In genomic region chr5:1867815-1868143, GRCh38 we compare ENCODE assay signal across 16 cellular contexts. TPM values are rescaled to one million over a fixed set of nuclear protein-coding genes. Genes with fewer than 3 reads are reported as not detected.
DNase-seq lines count a peak whose midpoint lies in the region; ATAC-seq and TF ChIP-seq lines count a peak whose summit lies in the region.
"Had no signal": no experiment of that assay in that cellular context is flagged by ENCODE, and none has a peak within 500 bp of the region (broad histone marks: within the 10 kb centered on the region; RNA-seq: fewer than 3 reads in every experiment).

No MANE protein-coding gene starts in this region.

- H3K18ac ChIP-seq in neuronal stem cell (ENCODE audit: low read length), result peak overlapping the region; percentile 80

- H4K20me1 ChIP-seq in GM23338 (replicated peaks; ENCODE audit: insufficient read depth), result no peaks in the 10 kb centered on the region

- no peak overlapping the region for H3K27ac Mint-ChIP-seq in GM23338
- no peak overlapping the region for H3K27ac Mint-ChIP-seq in activated CD8-positive, alpha-beta memory T cell treated with anti-CD3 and anti-CD28 coated beads, Interleukin-2, amount 10 ng/mL, durations not matched to agents 7 days and 5 days
- H3K27ac Mint-ChIP-seq in natural killer cell, result no peak overlapping the region
- H3K27ac Mint-ChIP-seq: CD4-positive, alpha-beta memory T cell; H9 had no signal

- H4K8ac ChIP-seq in neuronal stem cell (ENCODE audit: low read depth, low read length), result no peak overlapping the region

- H3K4me1 ChIP-seq in GM23338 (ENCODE audit: insufficient read depth), result no peaks in the 10 kb centered on the region
- peaks cover 6 to 10% of the 10 kb centered on the region in 2 donors for H3K4me1 ChIP-seq in neuronal stem cell (ENCODE audit: control insufficient read depth in 2 of 2, insufficient read depth in 1 of 2, low read depth in 1 of 2, low read length in 2 of 2)

- H2AFZ ChIP-seq in GM23338, result 0 out of 2 replicates have a peak overlapping the region, but pooled peaks have one; percentile 23
- no peak overlapping the region for H2AFZ ChIP-seq in neuronal stem cell (ENCODE audit: low read length)

- CTCF ChIA-PET in activated CD8-positive, alpha-beta memory T cell treated with anti-CD3 and anti-CD28 coated beads, Interleukin-2, amount 10 ng/mL, durations not matched to agents 7 days and 5 days (lab: Charles Lee), result no interaction called here

- no peak overlapping the region for H4K91ac ChIP-seq in neuronal stem cell (ENCODE audit: low read depth, low read length, poor library complexity)

- H3K36me3 Mint-ChIP-seq in GM23338 (ENCODE audit: low read depth) (no peaks in the 10 kb centered on the region; the same call in 2 of the 3 replicates), natural killer cell (no peaks in the 10 kb centered on the region)
- H3K36me3 Mint-ChIP-seq in activated CD8-positive, alpha-beta memory T cell treated with anti-CD3 and anti-CD28 coated beads, Interleukin-2, amount 10 ng/mL, durations not matched to agents 7 days and 5 days, result no peaks in the 10 kb centered on the region
- H3K36me3 Mint-ChIP-seq: CD4-positive, alpha-beta memory T cell had no signal

- peak overlapping the region; percentile 20 for H3K23ac ChIP-seq in neuronal stem cell (ENCODE audit: low read depth, low read length, poor library complexity)

- no peak overlapping the region for H2BK5ac ChIP-seq in neuronal stem cell (ENCODE audit: low read length)

- H2BK120ac ChIP-seq in neuronal stem cell (ENCODE audit: low read depth, low read length), result no peak overlapping the region

- ATAC-seq in GM23338, result peak; percentile 49
- no peak for ATAC-seq in activated CD8-positive, alpha-beta memory T cell treated with anti-CD3 and anti-CD28 coated beads, Interleukin-2, amount 10 ng/mL, durations not matched to agents 7 days and 5 days
- ATAC-seq in natural killer cell, result no peak
- ATAC-seq: HCT116 had no signal

- H3K4me1 Mint-ChIP-seq in GM23338 (peaks cover 23% of the 10 kb centered on the region), natural killer cell (no peaks in the 10 kb centered on the region)
- no peaks in the 10 kb centered on the region for H3K4me1 Mint-ChIP-seq in activated CD8-positive, alpha-beta memory T cell treated with anti-CD3 and anti-CD28 coated beads, Interleukin-2, amount 10 ng/mL, durations not matched to agents 7 days and 5 days

- H3K9me3 Mint-ChIP-seq in GM23338 (peaks cover 2% of the 10 kb centered on the region; the same call in 1 of the 3 replicates), natural killer cell (no peaks in the 10 kb centered on the region)
- H3K9me3 Mint-ChIP-seq in activated CD8-positive, alpha-beta memory T cell treated with anti-CD3 and anti-CD28 coated beads, Interleukin-2, amount 10 ng/mL, durations not matched to agents 7 days and 5 days (ENCODE audit: low read depth), result no peaks in the 10 kb centered on the region
- H3K9me3 Mint-ChIP-seq: CD4-positive, alpha-beta memory T cell; H9 had no signal

- TF ChIP-seq CTCF in GM23338 (conservative IDR thresholded peaks at IDR 0.05; ENCODE audit: low read depth in 2 of 2) (no peak), VCaP (conservative IDR thresholded peaks at IDR 0.05) (no peak), natural killer cell (IDR thresholded peaks at IDR 0.05) (no peak)

- DNase-seq in GM23338 (ENCODE audit: low spot score) (no peak), neuronal stem cell (ENCODE audit: low spot score) (no peak), NCI-H2081 (lab: John Stamatoyannopoulos, UW) (no peak), natural killer cell (no peak)
- no peak for DNase-seq in activated CD8-positive, alpha-beta memory T cell treated with anti-CD3 and anti-CD28 coated beads, Interleukin-2, amount 10 ng/mL, durations not matched to agents 7 days and 5 days
- DNase-seq: C1 segment of cervical spinal cord; Calu3; CD4-positive, alpha-beta memory T cell; COR-L47; H9 had no signal

- no peak overlapping the region for H3K4ac ChIP-seq in neuronal stem cell (ENCODE audit: low read length)

- H3F3A ChIP-seq in GM23338 (replicated peaks; ENCODE audit: low read depth), result peaks cover 5% of the 10 kb centered on the region; the same call in 1 of the 2 replicates

- H3K36me3 ChIP-seq in GM23338 (ENCODE audit: insufficient read depth) (no peaks in the 10 kb centered on the region), neuronal stem cell (replicated peaks in 1 of 2; ENCODE audit: control insufficient read depth in 2 of 2, insufficient read depth in 2 of 2, low read length in 2 of 2) (peaks cover 0 to 2% of the 10 kb centered on the region in 2 donors)

- peaks cover 0 to 3% of the 10 kb centered on the region in 2 donors for H3K9me3 ChIP-seq in neuronal stem cell (replicated peaks in 1 of 2; ENCODE audit: control insufficient read depth in 2 of 2, insufficient read depth in 1 of 2, low read depth in 1 of 2, low read length in 2 of 2)

- H3K27me3 Mint-ChIP-seq in GM23338 (ENCODE audit: insufficient read depth, low read depth, poor library complexity) (peaks cover 29% of the 10 kb centered on the region), natural killer cell (ENCODE audit: low read depth in 2 of 2) (peaks cover 4 to 9% of the 10 kb centered on the region in 2 donors)
- H3K27me3 Mint-ChIP-seq in activated CD8-positive, alpha-beta memory T cell treated with anti-CD3 and anti-CD28 coated beads, Interleukin-2, amount 10 ng/mL, durations not matched to agents 7 days and 5 days, result peaks cover 19% of the 10 kb centered on the region

- H3K27me3 ChIP-seq in GM23338 (ENCODE audit: insufficient read depth) (peaks cover 3% of the 10 kb centered on the region), neuronal stem cell (ENCODE audit: control insufficient read depth in 3 of 3, insufficient read depth in 3 of 3, low read depth in 1 of 3, low read length in 3 of 3) (peaks cover 2 to 66% (median 44%) of the 10 kb centered on the region in 3 experiments)

- peak overlapping the region; percentile 84 for H2BK12ac ChIP-seq in neuronal stem cell (ENCODE audit: low read length)

- H3K4me3 ChIP-seq in GM23338, result no peak overlapping the region
- no peak overlapping the region for H3K4me3 ChIP-seq in neuronal stem cell (ENCODE audit: low read length in 2 of 2)

- peak overlapping the region; percentile 98 for H2BK15ac ChIP-seq in neuronal stem cell (ENCODE audit: low read length)

- H3K9me2 ChIP-seq in GM23338 (ENCODE audit: insufficient read depth), result no peaks in the 10 kb centered on the region

- intact Hi-C loops in natural killer cell (cut with micrococcal nuclease), result no loop called here

- no peaks in the 10 kb centered on the region for H3K79me2 ChIP-seq in GM23338 (replicated peaks; ENCODE audit: insufficient read depth)

- peak overlapping the region; percentile 52 for H2AK5ac ChIP-seq in neuronal stem cell (ENCODE audit: low read depth, low read length)

- no peak overlapping the region for H3K4me2 ChIP-seq in GM23338
- no peak overlapping the region for H3K4me2 ChIP-seq in neuronal stem cell (ENCODE audit: insufficient read depth, low read length, poor library complexity, severe bottlenecking)

- H3K27ac ChIP-seq in GM23338 (ENCODE audit: low read depth) (no peak overlapping the region), VCaP (peak overlapping the region; percentile 28), neuronal stem cell (replicated peaks; ENCODE audit: low read length) (no peak overlapping the region)

- peaks cover 6% of the 10 kb centered on the region for H3K79me1 ChIP-seq in neuronal stem cell (ENCODE audit: low read depth, low read length)

- no CpG with 5 or more reads among the region's 20 CpGs for WGBS in neuronal stem cell (ENCODE audit: extremely low coverage in 2 of 2, insufficient read length in 2 of 2, insufficient replicate concordance in 1 of 2), 2 donors

- peak overlapping the region; percentile 44 for H3K9ac ChIP-seq in neuronal stem cell (ENCODE audit: low read depth, low read length, poor library complexity)

- peak overlapping the region; percentile 56 for H3K14ac ChIP-seq in neuronal stem cell (ENCODE audit: low read length)

- 0 out of 3 replicates have a peak overlapping the region, but pooled peaks have one; percentile 24 for H3K4me3 Mint-ChIP-seq in GM23338
- H3K4me3 Mint-ChIP-seq in activated CD8-positive, alpha-beta memory T cell treated with anti-CD3 and anti-CD28 coated beads, Interleukin-2, amount 10 ng/mL, durations not matched to agents 7 days and 5 days, result no peak overlapping the region
- H3K4me3 Mint-ChIP-seq in natural killer cell, result no peak overlapping the region
- H3K4me3 Mint-ChIP-seq: CD4-positive, alpha-beta memory T cell; H9 had no signal

TF ChIP-seq in GM23338, 12 proteins besides CTCF, POLR2A, EP300 and RAD21 (continues in another document):
- TF ChIP-seq ZNF331 (CRISPR knock-in tag; IDR thresholded peaks at IDR 0.05; ENCODE audit: low read depth) (no peak), STAT1 (IDR thresholded peaks at IDR 0.05; ENCODE audit: unreplicated experiment) (no peak), EZH2 (IDR thresholded peaks at IDR 0.05; ENCODE audit: low read depth, unreplicated experiment) (no peak), NANOG (IDR thresholded peaks at IDR 0.05; ENCODE audit: borderline replicate concordance) (no peak)

RNA-seq across cellular contexts. Expression of gene IRX4, which starts 14.9 kb away (rescaled TPM):
- total RNA-seq in GM23338 (2014; rRNA removed; shearing (Covaris generic)), result 1.7 and 2.8 TPM in 2 replicates
- 0.70 and 0.82 TPM in 2 replicates for polyA plus RNA-seq in GM23338 (2016; fragmentation: Nextera tagmentation; extraction: Ambion mirVana)
- polyA plus RNA-seq in neuronal stem cell (2013, experiment 1 of 2), result not detected
- polyA plus RNA-seq in neuronal stem cell (2013, experiment 2 of 2), result 0.01 TPM
- not detected for total RNA-seq in activated CD8-positive, alpha-beta memory T cell treated with anti-CD3 and anti-CD28 coated beads, Interleukin-2, amount 10 ng/mL, durations not matched to agents 7 days and 5 days
- total RNA-seq in natural killer cell, result not detected
- total RNA-seq: A172; A673; Calu3; CD4-positive, alpha-beta memory T cell; H4 had no signal
- polyA plus RNA-seq: BJ; CD4-positive, alpha-beta memory T cell had no signal
